ENCODE assay signal across 19 cellular contexts in genomic region chr1:39182804-39183203, GRCh38. TPM values are rescaled to one million over a fixed set of nuclear protein-coding genes. Genes with fewer than 3 reads are reported as not detected.
DNase-seq lines count a peak whose midpoint lies in the region; ATAC-seq, FAIRE-seq and TF ChIP-seq lines count a peak whose summit lies in the region.
"Had no signal": no experiment of that assay in that cellular context is flagged by ENCODE, and none has a peak within 500 bp of the region (broad histone marks: within the 10 kb centered on the region; RNA-seq: fewer than 3 reads in every experiment).

No MANE protein-coding gene starts in this region.

- no peak overlapping the region for H2BK12ac ChIP-seq in H9 (ENCODE audit: insufficient read length, low read depth, low read length)

- H2AFZ ChIP-seq in HepG2 (ENCODE audit: low read length) (no peak overlapping the region), H9 (ENCODE audit: low read length) (no peak overlapping the region)

- H2BK15ac ChIP-seq in H9 (ENCODE audit: low read depth, low read length) = no peak overlapping the region

- TF ChIP-seq EP300 in HepG2 (IDR thresholded peaks at IDR 0.05; ENCODE audit: low read depth in 2 of 2, low read length in 2 of 2) (no peak), HepG2 (CRISPR knock-in tag; IDR thresholded peaks at IDR 0.05; ENCODE audit: borderline replicate concordance) (no peak), upper lobe of left lung (IDR thresholded peaks at IDR 0.05) (no peak)

- POLR2A ChIA-PET in HepG2 (lab: Yijun Ruan, JAX) = interaction anchor here (2.4 kb wide), 1 partner anchor 25 kb away, joined by 12 read pairs; no protein-coding TSS in a partner anchor

- no peak overlapping the region for H2BK20ac ChIP-seq in H9 (ENCODE audit: low read depth, low read length, poor library complexity, severe bottlenecking)

- TF ChIP-seq CTCF in right lobe of liver (IDR thresholded peaks at IDR 0.05) = no peak
- TF ChIP-seq CTCF in HepG2 (CRISPR knock-in tag; IDR thresholded peaks at IDR 0.05) = no peak
- no peak for TF ChIP-seq CTCF in upper lobe of left lung (IDR thresholded peaks at IDR 0.05)
- TF ChIP-seq CTCF in H9 (conservative IDR thresholded peaks at IDR 0.05) = no peak
- TF ChIP-seq CTCF in upper lobe of right lung (IDR thresholded peaks at IDR 0.05) = no peak

- H3K56ac ChIP-seq in H9 (ENCODE audit: insufficient read length, low read depth, low read length) = no peak overlapping the region

- no peak overlapping the region for H4K5ac ChIP-seq in H9 (ENCODE audit: insufficient read length, low read depth, low read length)

- no peak overlapping the region for H3K9ac ChIP-seq in HepG2 (ENCODE audit: insufficient read depth, low read depth, low read length)
- no peak overlapping the region for H3K9ac ChIP-seq in H9 (ENCODE audit: extremely low read depth, insufficient read length, low read length)
- H3K9ac ChIP-seq: KMS-11 had no signal

- DNase-seq in right lobe of liver (no peak), HepG2 (ENCODE audit: low spot score) (no peak), memory B cell (ENCODE audit: low spot score in 2 of 2) (no peak), upper lobe of left lung (no peak), H9 (no peak), upper lobe of right lung (no peak)
- no peak for DNase-seq in activated T-helper 1 cell treated with anti-CD3 and anti-CD28 coated beads, Interleukin-12 subunit alpha, Interleukin-12 subunit beta, Interleukin-2, Interleukin-4 antibody, amounts not matched to agents 30 ng/mL and 10 ng/mL and 1 ng/mL, durations not matched to agents 14 hours and 24 hours and 36 hours (ENCODE audit: low spot score)
- DNase-seq: activated CD8-positive, alpha-beta memory T cell treated with anti-CD3 and anti-CD28 coated beads, Interleukin-2, amount 50 U/mL, for 4 hours; heart left ventricle; NCI-H1436 treated with DMSO at 0.1 percent for 48 hours; NCI-H446; retina; stimulated activated CD4-positive, alpha-beta T cell treated with anti-CD3 and anti-CD28 coated beads, Interleukin-2, amount 100 ng/mL, for 48 hours had no signal

- no peaks in the 10 kb centered on the region for H3K9me3 Mint-ChIP-seq in activated T-helper 1 cell treated with anti-CD3 and anti-CD28 coated beads, Interleukin-12 subunit alpha, Interleukin-12 subunit beta, Interleukin-2, Interleukin-4 antibody, amounts not matched to agents 30 ng/mL and 10 ng/mL and 1 ng/mL, durations not matched to agents 14 hours and 24 hours and 36 hours
- no peaks in the 10 kb centered on the region for H3K9me3 Mint-ChIP-seq in memory B cell
- H3K9me3 Mint-ChIP-seq in H9 = peaks cover 0 to 3% of the 10 kb centered on the region in 2 experiments; a peak in 2 of 5 replicates
- H3K9me3 Mint-ChIP-seq: central memory CD8-positive, alpha-beta T cell had no signal

- H2AK5ac ChIP-seq in H9 (ENCODE audit: insufficient read length, low read length) = no peak overlapping the region

- H4K8ac ChIP-seq in H9 (replicated peaks; ENCODE audit: insufficient read length, low read depth, low read length) = no peak overlapping the region

- no peak for TF ChIP-seq RAD21 in HepG2 (CRISPR knock-in tag; IDR thresholded peaks at IDR 0.05)

- peaks cover 50% of the 10 kb centered on the region for H3K4me1 Mint-ChIP-seq in activated T-helper 1 cell treated with anti-CD3 and anti-CD28 coated beads, Interleukin-12 subunit alpha, Interleukin-12 subunit beta, Interleukin-2, Interleukin-4 antibody, amounts not matched to agents 30 ng/mL and 10 ng/mL and 1 ng/mL, durations not matched to agents 14 hours and 24 hours and 36 hours (ENCODE audit: low read depth)
- H3K4me1 Mint-ChIP-seq in memory B cell (peaks cover 11% of the 10 kb centered on the region), H9 (peaks cover 43 to 52% of the 10 kb centered on the region in 2 experiments)

- H3K4me3 Mint-ChIP-seq in activated T-helper 1 cell treated with anti-CD3 and anti-CD28 coated beads, Interleukin-12 subunit alpha, Interleukin-12 subunit beta, Interleukin-2, Interleukin-4 antibody, amounts not matched to agents 30 ng/mL and 10 ng/mL and 1 ng/mL, durations not matched to agents 14 hours and 24 hours and 36 hours = no peak overlapping the region
- H3K4me3 Mint-ChIP-seq in memory B cell (no peak overlapping the region), H9 (no peak overlapping the region)
- H3K4me3 Mint-ChIP-seq: central memory CD8-positive, alpha-beta T cell had no signal

- H2BK5ac ChIP-seq in H9 (ENCODE audit: insufficient read length, low read length) = no peak overlapping the region

- CTCF ChIA-PET in HepG2 (lab: Yijun Ruan, JAX; ENCODE audit: low intra/inter-chr PET ratio, low total read pairs) = no interaction called here

- no peak overlapping the region for H3K18ac ChIP-seq in H9 (ENCODE audit: insufficient read length, low read depth, low read length)

- H3K23ac ChIP-seq in H9 (ENCODE audit: insufficient read length, low read depth, low read length) = no peak overlapping the region

- H3K4me2 ChIP-seq in HepG2 (ENCODE audit: low read depth, low read length) (no peak overlapping the region), H9 (ENCODE audit: insufficient read depth, insufficient read length, low read length) (no peak overlapping the region)

- peak overlapping the region; percentile 56 for H3K27ac Mint-ChIP-seq in activated T-helper 1 cell treated with anti-CD3 and anti-CD28 coated beads, Interleukin-12 subunit alpha, Interleukin-12 subunit beta, Interleukin-2, Interleukin-4 antibody, amounts not matched to agents 30 ng/mL and 10 ng/mL and 1 ng/mL, durations not matched to agents 14 hours and 24 hours and 36 hours
- H3K27ac Mint-ChIP-seq in memory B cell (peak overlapping the region; percentile 16), H9 (peak overlapping the region in 1 of 3 experiments; percentile 30; a peak in 1 of 7 replicates)

- no peak for FAIRE-seq in HepG2 (lab: Jason Lieb, UNC)
- FAIRE-seq: H1 had no signal

- H3K36me3 Mint-ChIP-seq in activated T-helper 1 cell treated with anti-CD3 and anti-CD28 coated beads, Interleukin-12 subunit alpha, Interleukin-12 subunit beta, Interleukin-2, Interleukin-4 antibody, amounts not matched to agents 30 ng/mL and 10 ng/mL and 1 ng/mL, durations not matched to agents 14 hours and 24 hours and 36 hours (ENCODE audit: low read depth) = peaks cover 5% of the 10 kb centered on the region
- H3K36me3 Mint-ChIP-seq in memory B cell = no peaks in the 10 kb centered on the region
- H3K36me3 Mint-ChIP-seq in H9 (ENCODE audit: insufficient read depth in 1 of 3, low read depth in 3 of 3) = peaks cover 6 to 9% (median 8%) of the 10 kb centered on the region in 3 experiments

- no peaks in the 10 kb centered on the region for H3K79me1 ChIP-seq in H9 (ENCODE audit: insufficient read depth, low read depth, low read length, poor library complexity, severe bottlenecking)

- intact Hi-C loops in right lobe of liver (cut with DNase I) = no loop called here
- intact Hi-C loops in HepG2 (cut with micrococcal nuclease; ENCODE audit: unreplicated experiment) = no loop called here
- intact Hi-C loops in activated T-helper 1 cell treated with anti-CD3 and anti-CD28 coated beads, Interleukin-12 subunit alpha, Interleukin-12 subunit beta, Interleukin-2, Interleukin-4 antibody, amounts not matched to agents 30 ng/mL and 10 ng/mL and 1 ng/mL, durations not matched to agents 14 hours and 24 hours and 36 hours (cut with micrococcal nuclease) = loop anchor here (1.0 to 5.0 kb wide), 7 partner anchors 9 to 156 kb away; partner anchors contain the start of gene NDUFS5
- intact Hi-C loops in upper lobe of right lung (cut with DNase I) = loop anchor here (10.0 kb wide), 1 partner anchor 78 kb away; no protein-coding TSS in a partner anchor

- H3K4me1 ChIP-seq in right lobe of liver (peaks cover 0 to 44% (median 26%) of the 10 kb centered on the region in 4 donors), HepG2 (ENCODE audit: insufficient read depth, low read length) (peaks cover 42% of the 10 kb centered on the region), upper lobe of left lung (peaks cover 61 to 66% (median 65%) of the 10 kb centered on the region in 4 donors), H9 (ENCODE audit: insufficient read depth, low read length) (peaks cover 9% of the 10 kb centered on the region; the same call in 1 of the 2 replicates), upper lobe of right lung (peaks cover 61% of the 10 kb centered on the region)

- H3K4ac ChIP-seq in H9 (ENCODE audit: low read depth, low read length) = no peak overlapping the region

- H3K27ac ChIP-seq in right lobe of liver (peak overlapping the region in 2 of 3 donors; percentile 11 to 73), HepG2 (ENCODE audit: extremely low read length, insufficient read depth, low read length) (no peak overlapping the region), upper lobe of left lung (peak overlapping the region; percentile 70 to 83 (median 77)), H9 (ENCODE audit: insufficient read length, low read depth, low read length) (no peak overlapping the region), upper lobe of right lung (no peak overlapping the region)
- H3K27ac ChIP-seq: KMS-11, VCaP had no signal

- in situ Hi-C loops in HepG2 (cut with HindIII; ENCODE audit: extremely low pct_ligation_motif_present, low pct_unique_long_range_greater_than_20kb) = no loop called here

- H3K79me2 ChIP-seq in HepG2 (ENCODE audit: insufficient read depth, low read length) = peaks cover 20% of the 10 kb centered on the region
- H3K79me2 ChIP-seq in H9 (ENCODE audit: insufficient read depth, low read length) = peaks cover 23% of the 10 kb centered on the region

- TF ChIP-seq POLR2A in right lobe of liver (IDR thresholded peaks at IDR 0.05) (no peak), HepG2 (IDR thresholded peaks at IDR 0.05; ENCODE audit: insufficient read depth in 1 of 2, low read depth in 2 of 2, low read length in 2 of 2) (no peak), upper lobe of left lung (IDR thresholded peaks at IDR 0.05) (no peak)

- H4K91ac ChIP-seq in H9 (ENCODE audit: insufficient read length, low read depth, low read length) = no peak overlapping the region

- no peak overlapping the region for H3K4me3 ChIP-seq in right lobe of liver
- H3K4me3 ChIP-seq in HepG2 (replicated peaks in 1 of 3; ENCODE audit: insufficient read depth in 1 of 3, low read depth in 2 of 3, low read length in 3 of 3) = no peak overlapping the region
- H3K4me3 ChIP-seq in upper lobe of left lung = no peak overlapping the region
- H3K4me3 ChIP-seq in upper lobe of right lung = no peak overlapping the region
- H3K4me3 ChIP-seq: heart left ventricle, vagina had no signal

- no TSS peak for BruUV-seq in HepG2 (replicated peaks; lab: Mats Ljungman, UMichigan)

- H3K27me3 Mint-ChIP-seq in activated T-helper 1 cell treated with anti-CD3 and anti-CD28 coated beads, Interleukin-12 subunit alpha, Interleukin-12 subunit beta, Interleukin-2, Interleukin-4 antibody, amounts not matched to agents 30 ng/mL and 10 ng/mL and 1 ng/mL, durations not matched to agents 14 hours and 24 hours and 36 hours (ENCODE audit: insufficient read depth) = no peaks in the 10 kb centered on the region
- H3K27me3 Mint-ChIP-seq in memory B cell (no peaks in the 10 kb centered on the region), H9 (ENCODE audit: low read depth) (no peaks in the 10 kb centered on the region)
- H3K27me3 Mint-ChIP-seq: central memory CD8-positive, alpha-beta T cell had no signal

- H3T11ph ChIP-seq in H9 (ENCODE audit: low read length) = no peak overlapping the region

- H3K27me3 ChIP-seq in right lobe of liver (no peaks in the 10 kb centered on the region), HepG2 (ENCODE audit: control insufficient read depth in 1 of 2, insufficient read depth in 2 of 2, low read length in 2 of 2) (no peaks in the 10 kb centered on the region), upper lobe of left lung (no peaks in the 10 kb centered on the region), H9 (ENCODE audit: insufficient read depth, low read length) (no peaks in the 10 kb centered on the region), upper lobe of right lung (no peaks in the 10 kb centered on the region)
- H3K27me3 ChIP-seq: heart left ventricle, vagina had no signal

- WGBS in right lobe of liver (ENCODE audit: insufficient coverage, low coverage, low lambda C conversion rate, missing lambda C conversion rate) = 93% methylated on average over 2 of the region's 2 CpGs
- 99% methylated on average over 2 of the region's 2 CpGs for WGBS in HepG2 (ENCODE audit: low lambda C conversion rate)
- 82 to 86% methylated on average over 2 of the region's 2 CpGs for WGBS in upper lobe of left lung, 2 donors
- WGBS in H9 (ENCODE audit: extremely low coverage, insufficient read length, low lambda C conversion rate) = no CpG with 5 or more reads among the region's 2 CpGs

- H3K14ac ChIP-seq in H9 (ENCODE audit: insufficient read depth, low read length) = no peak overlapping the region

- H3K9me3 ChIP-seq in right lobe of liver (no peaks in the 10 kb centered on the region), HepG2 (ENCODE audit: low read length) (no peaks in the 10 kb centered on the region), upper lobe of left lung (no peaks in the 10 kb centered on the region), H9 (ENCODE audit: control insufficient read depth, low read depth, low read length) (no peaks in the 10 kb centered on the region), upper lobe of right lung (no peaks in the 10 kb centered on the region)
- H3K9me3 ChIP-seq: heart left ventricle, vagina had no signal

- ATAC-seq in right lobe of liver = no peak
- ATAC-seq in HepG2 = no peak
- ATAC-seq in memory B cell (ENCODE audit: low read depth) = no peak
- ATAC-seq in upper lobe of left lung (ENCODE audit: low FRiP score in 2 of 2) = no peak
- no peak for ATAC-seq in upper lobe of right lung
- no peak for ATAC-seq in HG03354 (IDR thresholded peaks at IDR 0.05; ENCODE audit: poor library complexity, severe bottlenecking, unreplicated experiment)

- H2BK120ac ChIP-seq in H9 (ENCODE audit: low read depth, low read length, poor library complexity, severe bottlenecking) = no peak overlapping the region

- H3K36me3 ChIP-seq in right lobe of liver (no peaks in the 10 kb centered on the region), HepG2 (replicated peaks in 1 of 2; ENCODE audit: control insufficient read depth in 1 of 2, insufficient read depth in 2 of 2, low read length in 2 of 2) (0 out of 5 replicates have a peak, but pooled peaks cover 0 to 3% of the 10 kb centered on the region in 2 experiments), upper lobe of left lung (no peaks in the 10 kb centered on the region), upper lobe of right lung (no peaks in the 10 kb centered on the region)
- H3K36me3 ChIP-seq: heart left ventricle, vagina had no signal

- H4K20me1 ChIP-seq in HepG2 (ENCODE audit: insufficient read depth, low read length) (peaks cover 18% of the 10 kb centered on the region; the same call in 1 of the 2 replicates), H9 (ENCODE audit: control insufficient read depth, insufficient read depth, insufficient read length) (no peaks in the 10 kb centered on the region)

- no peaks in the 10 kb centered on the region for H3K23me2 ChIP-seq in H9 (ENCODE audit: insufficient read length, low read depth, low read length, poor library complexity, severe bottlenecking)

RNA-seq across cellular contexts. Expression of gene MACF1, which starts 21.7 kb away (rescaled TPM):
- total RNA-seq in right lobe of liver = 100 to 1,000 TPM in 3 of 6 experiments, 10 to 100 TPM in 3; 78.4 to 141 (median 100) TPM
- total RNA-seq in HepG2 (2016; rRNA removed; fragmentation: Illumina TruSeq; extraction: Trizol) = 56.7 and 65.4 TPM in 2 replicates
- total RNA-seq in HepG2 (2016; cell fraction: cytosol; rRNA removed; fragmentation: Illumina TruSeq; extraction: Trizol; ENCODE audit: low read depth) = 7.8 and 9.7 TPM in 2 replicates
- 50.3 and 61.9 TPM in 2 replicates for total RNA-seq in HepG2 (2016; cell fraction: insoluble cytoplasmic fraction; rRNA removed; fragmentation: Illumina TruSeq; extraction: Trizol)
- total RNA-seq in HepG2 (2016; cell fraction: membrane; rRNA removed; fragmentation: Illumina TruSeq; extraction: Trizol) = 18.5 and 20.3 TPM in 2 replicates
- total RNA-seq in HepG2 (2016; cell fraction: nucleus; rRNA removed; fragmentation: Illumina TruSeq; extraction: Trizol) = 147 and 164 TPM in 2 replicates
- 36.5 and 36.7 TPM in 2 replicates for polyA plus RNA-seq in HepG2 (2011; rRNA removed)
- polyA plus RNA-seq in HepG2 (2011; cell fraction: cytosol; rRNA removed) = 13.0 and 16.2 TPM in 2 replicates
- 98.0 and 102 TPM in 2 replicates for polyA plus RNA-seq in HepG2 (2011; cell fraction: nucleus; rRNA removed)
- 38.1 and 55.9 TPM in 2 replicates for polyA plus RNA-seq in HepG2 (2012)
- polyA plus RNA-seq in HepG2 (2016; cell fraction: cytosol; fragmentation: Illumina TruSeq; extraction: Trizol; ENCODE audit: low read depth) = 3.1 and 3.3 TPM in 2 replicates
- polyA plus RNA-seq in HepG2 (2016; cell fraction: insoluble cytoplasmic fraction; fragmentation: Illumina TruSeq; extraction: Trizol; ENCODE audit: low read depth) = 34.7 and 37.3 TPM in 2 replicates
- polyA plus RNA-seq in HepG2 (2016; cell fraction: membrane; fragmentation: Illumina TruSeq; extraction: Trizol; ENCODE audit: low read depth) = 5.3 and 6.9 TPM in 2 replicates
- polyA plus RNA-seq in HepG2 (2016; cell fraction: nucleus; fragmentation: Illumina TruSeq; extraction: Trizol; ENCODE audit: insufficient read depth, low read depth) = 102 and 117 TPM in 2 replicates
- 97.4 and 114 TPM in 2 replicates for polyA minus RNA-seq in HepG2 (2011; rRNA and poly(A)+ RNA removed; ENCODE audit: low replicate concordance)
- 48.6 TPM in 2 replicates for polyA minus RNA-seq in HepG2 (2011; cell fraction: cytosol; rRNA and poly(A)+ RNA removed)
- 406 and 470 TPM in 2 replicates for polyA minus RNA-seq in HepG2 (2011; cell fraction: nucleus; rRNA and poly(A)+ RNA removed)
- total RNA-seq in activated T-helper 1 cell treated with anti-CD3 and anti-CD28 coated beads, Interleukin-12 subunit alpha, Interleukin-12 subunit beta, Interleukin-2, Interleukin-4 antibody, amounts not matched to agents 30 ng/mL and 10 ng/mL and 1 ng/mL, durations not matched to agents 14 hours and 24 hours and 36 hours = 224 and 226 TPM in 2 replicates
- total RNA-seq in upper lobe of left lung = 1,000 to 10,000 TPM in 1 of 6 donors, 100 to 1,000 TPM in 5; 359 to 1,160 (median 531) TPM
- total RNA-seq in H9 (2021) = 172 and 190 TPM in 2 replicates
- 814 TPM for total RNA-seq in upper lobe of right lung

Comparison
In these comparisons a context has a peak if more than half of its experiments do, and no peak if none do; other contexts are left out.
1. H3K27ac ChIP-seq: peak in right lobe of liver (2 of 3) and upper lobe of left lung (4 of 4); none in HepG2 (single experiment), H9 (single experiment) and upper lobe of right lung (single experiment).
2. intact Hi-C loops: an anchor here in activated T-helper 1 cell treated with anti-CD3 and anti-CD28 coated beads, Interleukin-12 subunit alpha, Interleukin-12 subunit beta, Interleukin-2, Interleukin-4 antibody, amounts not matched to agents 30 ng/mL and 10 ng/mL and 1 ng/mL, durations not matched to agents 14 hours and 24 hours and 36 hours (1.0 to 5.0 kb wide) and upper lobe of right lung (10.0 kb wide); none called in right lobe of liver and HepG2.